33 cellular contexts compared by ENCODE assay signal in genomic region chr6:82989891-82990290, GRCh38.
DNase-seq lines count a peak whose midpoint lies in the region; ATAC-seq and TF ChIP-seq lines count a peak whose summit lies in the region.
"Had no signal": no experiment of that assay in that cellular context is flagged by ENCODE, and none has a peak within 500 bp of the region (broad histone marks: within the 10 kb centered on the region; RNA-seq: fewer than 3 reads in every experiment).

No MANE protein-coding gene starts in this region.

- H3K9me3 Mint-ChIP-seq in mesothelial cell of epicardium: peaks cover 11% of the 10 kb centered on the region
- H3K9me3 Mint-ChIP-seq: activated CD8-positive, alpha-beta T cell treated with anti-CD3 and anti-CD28 coated beads for 36 hours; activated naive CD8-positive, alpha-beta T cell treated with anti-CD3 and anti-CD28 coated beads, Interleukin-2, amount 10 ng/mL, durations not matched to agents 7 days and 5 days; CD4-positive, alpha-beta T cell; IgD-negative memory B cell; stimulated activated memory B cell treated with anti-CD40 and anti-IgM and Interleukin-4, amounts not matched to agents 10 μg/mL and 1 μg/mL and 100 μg/mL, for 72 hours had no signal

- in situ Hi-C loops in brain microvascular endothelial cell (cut with HindIII; ENCODE audit: low pct_ligation_motif_present, low sequenced_read_pairs): no loop called here

- no peak for ATAC-seq in HG03442 (IDR thresholded peaks at IDR 0.05; ENCODE audit: unreplicated experiment)
- no peak for ATAC-seq in GM19023 (IDR thresholded peaks at IDR 0.05; ENCODE audit: unreplicated experiment)
- ATAC-seq: activated CD8-positive, alpha-beta T cell treated with anti-CD3 and anti-CD28 coated beads for 36 hours; foreskin keratinocyte; heart left ventricle; stimulated activated memory B cell treated with anti-CD40 and anti-IgM and Interleukin-4, amounts not matched to agents 10 μg/mL and 1 μg/mL and 100 μg/mL, for 72 hours; upper lobe of right lung had no signal

- intact Hi-C loops in dorsolateral prefrontal cortex (cut with DNase I): no loop called here

- H3K4me1 Mint-ChIP-seq in mesothelial cell of epicardium: peaks cover 21% of the 10 kb centered on the region
- H3K4me1 Mint-ChIP-seq: activated naive CD8-positive, alpha-beta T cell treated with anti-CD3 and anti-CD28 coated beads, Interleukin-2, amount 10 ng/mL, durations not matched to agents 7 days and 5 days; stimulated activated memory B cell treated with anti-CD40 and anti-IgM and Interleukin-4, amounts not matched to agents 10 μg/mL and 1 μg/mL and 100 μg/mL, for 72 hours had no signal

- H3K27me3 Mint-ChIP-seq in mesothelial cell of epicardium (ENCODE audit: low read depth): no peaks in the 10 kb centered on the region
- H3K27me3 Mint-ChIP-seq: activated CD8-positive, alpha-beta T cell treated with anti-CD3 and anti-CD28 coated beads for 36 hours; activated naive CD8-positive, alpha-beta T cell treated with anti-CD3 and anti-CD28 coated beads, Interleukin-2, amount 10 ng/mL, durations not matched to agents 7 days and 5 days; CD4-positive, alpha-beta T cell; IgD-negative memory B cell; stimulated activated memory B cell treated with anti-CD40 and anti-IgM and Interleukin-4, amounts not matched to agents 10 μg/mL and 1 μg/mL and 100 μg/mL, for 72 hours had no signal

- TF ChIP-seq CTCF in mesothelial cell of epicardium (IDR thresholded peaks at IDR 0.05; ENCODE audit: unreplicated experiment): no peak
- TF ChIP-seq CTCF in brain microvascular endothelial cell (IDR thresholded peaks at IDR 0.05; ENCODE audit: low read depth, low read length, missing control alignments): no peak
- TF ChIP-seq CTCF in dorsolateral prefrontal cortex (IDR thresholded peaks at IDR 0.05 in 54 of 56, conservative IDR thresholded peaks at IDR 0.05 in 2 of 56; ENCODE audit: low read depth in 1 of 56, partially characterized antibody in 56 of 56): no peak

- H3K27ac ChIP-seq in brain microvascular endothelial cell (no peak overlapping the region), dorsolateral prefrontal cortex (no peak overlapping the region)
- H3K27ac ChIP-seq: 22Rv1, foreskin keratinocyte, heart left ventricle, sigmoid colon, SJSA1, suprapubic skin, upper lobe of right lung had no signal

- H3K36me3 Mint-ChIP-seq in mesothelial cell of epicardium: peaks cover 6% of the 10 kb centered on the region

- peak overlapping the region; percentile 81 for H3K27ac Mint-ChIP-seq in mesothelial cell of epicardium
- H3K27ac Mint-ChIP-seq: activated CD8-positive, alpha-beta T cell treated with anti-CD3 and anti-CD28 coated beads for 36 hours; activated naive CD8-positive, alpha-beta T cell treated with anti-CD3 and anti-CD28 coated beads, Interleukin-2, amount 10 ng/mL, durations not matched to agents 7 days and 5 days; CD4-positive, alpha-beta T cell; IgD-negative memory B cell; stimulated activated memory B cell treated with anti-CD40 and anti-IgM and Interleukin-4, amounts not matched to agents 10 μg/mL and 1 μg/mL and 100 μg/mL, for 72 hours; T-helper 1 cell treated with Interleukin-12 subunit alpha and Interleukin-12 subunit beta and Interleukin-4 antibody, amounts not matched to agents 30 μg/mL and 1 μg/mL, for 36 hours had no signal

- no peaks in the 10 kb centered on the region for H3K36me3 ChIP-seq in brain microvascular endothelial cell (replicated peaks)
- H3K36me3 ChIP-seq: heart left ventricle, sigmoid colon, SJSA1, suprapubic skin, upper lobe of right lung had no signal

- H3K4me3 Mint-ChIP-seq in mesothelial cell of epicardium: no peak overlapping the region
- H3K4me3 Mint-ChIP-seq: activated CD8-positive, alpha-beta T cell treated with anti-CD3 and anti-CD28 coated beads for 36 hours; activated naive CD8-positive, alpha-beta T cell treated with anti-CD3 and anti-CD28 coated beads, Interleukin-2, amount 10 ng/mL, durations not matched to agents 7 days and 5 days; CD4-positive, alpha-beta T cell; IgD-negative memory B cell; stimulated activated memory B cell treated with anti-CD40 and anti-IgM and Interleukin-4, amounts not matched to agents 10 μg/mL and 1 μg/mL and 100 μg/mL, for 72 hours; T-helper 1 cell treated with Interleukin-12 subunit alpha and Interleukin-12 subunit beta and Interleukin-4 antibody, amounts not matched to agents 30 μg/mL and 1 μg/mL, for 36 hours had no signal

- H3K4me3 ChIP-seq in brain microvascular endothelial cell (ENCODE audit: low read depth, low read length) (no peak overlapping the region), dorsolateral prefrontal cortex (no peak overlapping the region)
- H3K4me3 ChIP-seq: heart left ventricle, lung, sigmoid colon, SJSA1, suprapubic skin, upper lobe of right lung had no signal

- H3K27me3 ChIP-seq in brain microvascular endothelial cell (replicated peaks) (no peaks in the 10 kb centered on the region), dorsolateral prefrontal cortex (no peaks in the 10 kb centered on the region)
- H3K27me3 ChIP-seq: foreskin keratinocyte, heart left ventricle, sigmoid colon, SJSA1, suprapubic skin, upper lobe of right lung had no signal

- DNase-seq in AG08395 (ENCODE audit: low spot score) (peak; percentile 33), OCI-M1 (lab: John Stamatoyannopoulos, UW) (peak; percentile 37), dermis blood vessel endothelial cell (peak; percentile 7), mesothelial cell of epicardium (ENCODE audit: low spot score in 2 of 2, unreplicated experiment in 2 of 2) (no peak), brain microvascular endothelial cell (no peak), dorsolateral prefrontal cortex (no peak)
- DNase-seq: activated CD4-positive, CD25-positive, alpha-beta regulatory T cell treated with anti-CD3 and anti-CD28 coated beads, Interleukin-2, amount 50 U/mL, for 72 hours; activated CD8-positive, alpha-beta T cell treated with anti-CD3 and anti-CD28 coated beads for 36 hours; activated naive CD8-positive, alpha-beta T cell treated with anti-CD3 and anti-CD28 coated beads, Interleukin-2, amount 10 ng/mL, durations not matched to agents 7 days and 5 days; AML-193; CD4-positive, alpha-beta T cell; cerebellar nuclear complex; foreskin keratinocyte; heart left ventricle; kidney; NCI-H1105 treated with DMSO at 0.1 percent for 48 hours; NCI-H2081; NCI-H226; NCI-H69; posterior cingulate gyrus; RPMI8226; sigmoid colon; stimulated activated CD4-positive, alpha-beta T cell treated with anti-CD3 and anti-CD28 coated beads, Interleukin-4, amount 100 ng/mL, for 4 hours; upper lobe of right lung had no signal

Comparison
In these comparisons a context has a peak if more than half of its experiments do, and no peak if none do; other contexts are left out.
1. DNase-seq: peak in AG08395 (single experiment), OCI-M1 (single experiment) and dermis blood vessel endothelial cell (single experiment); none in mesothelial cell of epicardium (0 of 2), brain microvascular endothelial cell (single experiment) and dorsolateral prefrontal cortex (0 of 10).